In genomic region chr22:43890901-43891331, GRCh38 we compare ENCODE assay signal across 1 cellular context.
A peak's percentile ranks its signal among the peaks of the same experiment; 100 is the strongest.
TF ChIP-seq lines count a peak whose summit lies in the region.

No MANE protein-coding gene starts in this region.

TF ChIP-seq in H1, 55 proteins besides CTCF, POLR2A, EP300 and RAD21:
- TF ChIP-seq RNF2 (IDR thresholded peaks at IDR 0.05; ENCODE audit: borderline replicate concordance, low read depth, low read length, missing control alignments, poor library complexity, severe bottlenecking) = no peak
- TF ChIP-seq RFX5 (IDR thresholded peaks at IDR 0.05; ENCODE audit: borderline replicate concordance, low read depth, low read length) = no peak
- no peak for TF ChIP-seq ATF2 (IDR thresholded peaks at IDR 0.05; ENCODE audit: low read length)
- TF ChIP-seq PHF8 (conservative IDR thresholded peaks at IDR 0.05; ENCODE audit: low read depth, low read length) = no peak
- no peak for TF ChIP-seq USF2 (IDR thresholded peaks at IDR 0.05; ENCODE audit: low read length)
- no peak; a peak in 1 of 4 replicates for TF ChIP-seq SIN3A (conservative IDR thresholded peaks at IDR 0.05 in 1 of 2, IDR thresholded peaks at IDR 0.05 in 1 of 2; ENCODE audit: low read depth in 1 of 2, low read length in 2 of 2)
- no peak for TF ChIP-seq CBX5 (IDR thresholded peaks at IDR 0.05; ENCODE audit: low read depth, low read length)
- TF ChIP-seq EGR1 (IDR thresholded peaks at IDR 0.05; ENCODE audit: borderline replicate concordance, low read depth, low read length) = peak; percentile 40; the same call in 1 of the 2 replicates
- TF ChIP-seq RBBP5 (IDR thresholded peaks at IDR 0.05; ENCODE audit: borderline replicate concordance, low read depth, low read length) = no peak
- no peak for TF ChIP-seq HDAC2 (IDR thresholded peaks at IDR 0.05; ENCODE audit: borderline replicate concordance in 1 of 2, low read depth in 2 of 2, low read length in 2 of 2)
- 0 out of 2 replicates have a peak, but pooled peaks have one; percentile 23 for TF ChIP-seq CREB1 (IDR thresholded peaks at IDR 0.05)
